20 cellular contexts compared by ENCODE assay signal in genomic region chr14:106201376-106201775, GRCh38.
DNase-seq lines count a peak whose midpoint lies in the region; ATAC-seq and TF ChIP-seq lines count a peak whose summit lies in the region.
"Had no signal": no experiment of that assay in that cellular context is flagged by ENCODE, and none has a peak within 500 bp of the region (broad histone marks: within the 10 kb centered on the region; RNA-seq: fewer than 3 reads in every experiment).

No MANE protein-coding gene starts in this region.

- ATAC-seq in DND-41 (ENCODE audit: insufficient read depth, low read depth) (no peak), T-cell (replicated peaks in 1 of 4) (no peak), lung (ENCODE audit: insufficient read depth, low FRiP score) (peak; percentile 66)

- peaks cover 12 to 19% (median 17%) of the 10 kb centered on the region in 3 donors for H3K4me1 Mint-ChIP-seq in T-cell
- H3K4me1 Mint-ChIP-seq: H9 had no signal

- no peak overlapping the region for H3K27ac ChIP-seq in BLaER1 treated with 17β-estradiol and CSF1 and Interleukin-3, amounts not matched to agents 10 nM and 100 nM
- H3K27ac ChIP-seq in DND-41 (ENCODE audit: low read length) (peak overlapping the region; percentile 100), lung (ENCODE audit: low read depth in 1 of 2, low read length in 1 of 2) (no peak overlapping the region)
- H3K27ac ChIP-seq: C4-2B, PC-9, RWPE1, SJCRH30 had no signal

- no peaks in the 10 kb centered on the region for H3K9me3 ChIP-seq in BLaER1 treated with 17β-estradiol and CSF1 and Interleukin-3, amounts not matched to agents 10 nM and 100 nM (replicated peaks in 1 of 11)
- H3K9me3 ChIP-seq in DND-41 (ENCODE audit: insufficient read depth, low read length, severe bottlenecking) (no peaks in the 10 kb centered on the region), lung (ENCODE audit: control insufficient read depth in 2 of 2, insufficient read depth in 1 of 2, low read length in 1 of 2) (peaks cover 0 to 3% of the 10 kb centered on the region in 2 donors)
- H3K9me3 ChIP-seq: SJCRH30 had no signal

- peak overlapping the region in 6 of 11 experiments; percentile 26 to 82 (median 58); a peak in 9 of 22 replicates for H3K4me2 ChIP-seq in BLaER1 treated with 17β-estradiol and CSF1 and Interleukin-3, amounts not matched to agents 10 nM and 100 nM
- peak overlapping the region; percentile 72 for H3K4me2 ChIP-seq in DND-41 (ENCODE audit: insufficient read depth, low read length)
- H3K4me2 ChIP-seq: PC-9 had no signal

- H3K4me3 ChIP-seq in BLaER1 treated with 17β-estradiol and CSF1 and Interleukin-3, amounts not matched to agents 10 nM and 100 nM = no peak overlapping the region
- peak overlapping the region in 1 of 2 experiments; percentile 65; a peak in 3 of 4 replicates for H3K4me3 ChIP-seq in DND-41 (ENCODE audit: low read depth in 1 of 2, low read length in 2 of 2)
- no peak overlapping the region for H3K4me3 ChIP-seq in lung
- H3K4me3 ChIP-seq: PC-9, SJCRH30 had no signal

- H3K4me3 Mint-ChIP-seq in T-cell = peak overlapping the region in 2 of 3 donors; percentile 70 to 75
- H3K4me3 Mint-ChIP-seq: H9 had no signal

- TF ChIP-seq CTCF in DND-41 (IDR thresholded peaks at IDR 0.05; ENCODE audit: borderline replicate concordance, extremely low read depth, low read length, poor library complexity, severe bottlenecking) (no peak), lung (IDR thresholded peaks at IDR 0.05; ENCODE audit: control extremely low read depth, extremely low read depth) (no peak)

- H4K20me1 ChIP-seq in BLaER1 treated with 17β-estradiol and CSF1 and Interleukin-3, amounts not matched to agents 10 nM and 100 nM = no peaks in the 10 kb centered on the region
- H4K20me1 ChIP-seq in DND-41 (ENCODE audit: insufficient read depth, low read length) = no peaks in the 10 kb centered on the region

- WGBS in lung, 2 donors = 67 to 89% methylated on average over 2 of the region's 2 CpGs

- no peaks in the 10 kb centered on the region for H3K36me3 Mint-ChIP-seq in T-cell

- no peak overlapping the region for H3K9ac ChIP-seq in BLaER1 treated with 17β-estradiol and CSF1 and Interleukin-3, amounts not matched to agents 10 nM and 100 nM
- peak overlapping the region; percentile 79 for H3K9ac ChIP-seq in DND-41 (ENCODE audit: low read depth, low read length)

- H3K4me1 ChIP-seq in BLaER1 treated with 17β-estradiol and CSF1 and Interleukin-3, amounts not matched to agents 10 nM and 100 nM = peaks cover 0 to 53% (median 24%) of the 10 kb centered on the region in 10 experiments; a peak in 16 of 20 replicates
- H3K4me1 ChIP-seq in DND-41 (ENCODE audit: insufficient read depth, low read length) (peaks cover 64% of the 10 kb centered on the region), lung (ENCODE audit: control insufficient read depth in 2 of 2, insufficient read depth in 2 of 2, low read length in 2 of 2) (peaks cover 0 to 1% of the 10 kb centered on the region in 2 donors)
- H3K4me1 ChIP-seq: SJCRH30 had no signal

- peaks cover 31 to 70% of the 10 kb centered on the region in 2 donors for H3K27me3 Mint-ChIP-seq in T-cell

- no peak overlapping the region for H3K27ac Mint-ChIP-seq in T-cell
- H3K27ac Mint-ChIP-seq: H9 had no signal

- no peaks in the 10 kb centered on the region for H3K36me3 ChIP-seq in BLaER1 treated with 17β-estradiol and CSF1 and Interleukin-3, amounts not matched to agents 10 nM and 100 nM
- peaks cover 74% of the 10 kb centered on the region for H3K36me3 ChIP-seq in DND-41 (ENCODE audit: insufficient read depth, low read length)
- H3K36me3 ChIP-seq in lung (ENCODE audit: control insufficient read depth in 2 of 2, insufficient read depth in 2 of 2, low read length in 2 of 2) = no peaks in the 10 kb centered on the region
- H3K36me3 ChIP-seq: SJCRH30 had no signal

- no peak for DNase-seq in DND-41
- no peak for DNase-seq in T-cell
- no peak for DNase-seq in lung (ENCODE audit: low spot score)
- no peak for DNase-seq in NCI-H1436 (lab: John Stamatoyannopoulos, UW)
- no peak for DNase-seq in DMS79 treated with DMSO at 0.1 percent for 48 hours (lab: John Stamatoyannopoulos, UW)
- DNase-seq in SW 1271 (lab: John Stamatoyannopoulos, UW) = no peak
- DNase-seq: DMS 273 treated with DMSO at 0.1 percent for 48 hours, GF-D8, H9, MV-4-11, NCI-H187, NCI-H2107, NCI-H226, NCI-H524, NCI-H82, PC-9, SJCRH30 had no signal

- POLR2A ChIA-PET in T-cell (lab: Charles Lee) = interaction anchor here in 1 of 2 donors (0.6 kb wide), 1 partner anchor 229 kb away, joined by 3 read pairs; no protein-coding TSS in a partner anchor

- H3K27me3 ChIP-seq in BLaER1 treated with 17β-estradiol and CSF1 and Interleukin-3, amounts not matched to agents 10 nM and 100 nM = peaks cover 0 to 30% (median 0%) of the 10 kb centered on the region in 11 experiments; a peak in 7 of 22 replicates
- H3K27me3 ChIP-seq in DND-41 (ENCODE audit: insufficient read depth, low read length, poor library complexity) (no peaks in the 10 kb centered on the region), lung (ENCODE audit: control insufficient read depth, insufficient read depth) (no peaks in the 10 kb centered on the region)

- H3K79me2 ChIP-seq in DND-41 (ENCODE audit: insufficient read depth, low read length) = peaks cover 89% of the 10 kb centered on the region

- H3K9me3 Mint-ChIP-seq in T-cell = no peaks in the 10 kb centered on the region

- CTCF ChIA-PET in T-cell (lab: Charles Lee) = interaction anchor here (0.7 to 1.9 kb wide), 4 partner anchors 9 to 37 kb away, joined by 3 to 6 read pairs (median 4); no protein-coding TSS in a partner anchor

- H2AFZ ChIP-seq in DND-41 (ENCODE audit: low read depth, low read length) = no peak overlapping the region
- H2AFZ ChIP-seq: PC-9 had no signal
